10 cellular contexts compared by ENCODE assay signal in the genomic region with DNA sequence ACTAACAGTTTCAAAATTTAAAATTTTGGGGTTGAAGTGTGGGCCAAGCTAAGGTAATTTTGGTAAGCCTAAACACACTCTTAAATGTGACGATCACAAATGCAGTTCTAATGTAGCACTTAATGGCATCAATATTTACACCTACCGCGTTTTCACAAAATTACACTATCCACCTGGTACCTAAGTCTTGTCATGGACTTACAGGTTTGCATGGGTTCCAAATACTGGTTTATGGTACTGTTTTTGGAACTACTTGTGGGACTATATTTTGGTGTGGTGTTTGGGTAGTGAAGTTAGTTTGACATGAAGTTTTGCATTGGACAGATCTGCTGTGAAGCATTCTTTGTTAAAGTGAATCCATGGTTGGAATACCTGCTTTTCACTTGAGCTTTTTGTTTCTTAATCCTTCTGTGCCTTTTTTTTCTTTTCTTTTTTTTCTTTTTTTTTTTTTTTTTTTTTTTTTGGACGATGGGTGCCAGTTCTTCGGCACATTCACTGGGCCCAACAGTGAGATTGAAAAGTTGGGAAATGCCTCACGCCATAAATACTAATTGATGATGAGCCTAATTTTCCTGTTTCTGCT. TPM values are rescaled to one million over a fixed set of nuclear protein-coding genes. Genes with fewer than 3 reads are reported as not detected.
DNase-seq lines count a peak whose midpoint lies in the region; ATAC-seq, FAIRE-seq and TF ChIP-seq lines count a peak whose summit lies in the region.
"Had no signal": no experiment of that assay in that cellular context is flagged by ENCODE, and none has a peak within 500 bp of the region (broad histone marks: within the 10 kb centered on the region; RNA-seq: fewer than 3 reads in every experiment).

No MANE protein-coding gene starts in this region.

- peak overlapping the region; percentile 84 for H3K27ac Mint-ChIP-seq in activated naive CD8-positive, alpha-beta T cell treated with anti-CD3 and anti-CD28 coated beads, Interleukin-2, amount 10 ng/mL, durations not matched to agents 7 days and 5 days
- peak overlapping the region; percentile 27 for H3K27ac Mint-ChIP-seq in type B pancreatic cell

- peaks cover 2% of the 10 kb centered on the region for H3K9me1 ChIP-seq in keratinocyte (ENCODE audit: control insufficient read depth, extremely low read depth, insufficient read depth, low read length)

- TF ChIP-seq POLR2A in HepG2 (IDR thresholded peaks at IDR 0.05; ENCODE audit: insufficient read depth in 1 of 2, low read depth in 2 of 2, low read length in 2 of 2) (no peak), right lobe of liver (IDR thresholded peaks at IDR 0.05) (no peak)

- intact Hi-C loops in HepG2 (cut with micrococcal nuclease; ENCODE audit: unreplicated experiment): no loop called here
- intact Hi-C loops in right lobe of liver (cut with DNase I): no loop called here

- H3K9me3 Mint-ChIP-seq in activated naive CD8-positive, alpha-beta T cell treated with anti-CD3 and anti-CD28 coated beads, Interleukin-2, amount 10 ng/mL, durations not matched to agents 7 days and 5 days: no peaks in the 10 kb centered on the region
- H3K9me3 Mint-ChIP-seq in type B pancreatic cell: no peaks in the 10 kb centered on the region

- in situ Hi-C loops in HepG2 (cut with HindIII; ENCODE audit: extremely low pct_ligation_motif_present, low pct_unique_long_range_greater_than_20kb) (no loop called here), HAP-1 (cut with MboI; ENCODE audit: low sequenced_read_pairs) (loop anchor here (25.0 kb wide), 3 partner anchors 112 to 612 kb away; a partner anchor contains a TSS)

- H3K36me3 ChIP-seq in HepG2 (replicated peaks in 1 of 2; ENCODE audit: control insufficient read depth in 1 of 2, insufficient read depth in 2 of 2, low read length in 2 of 2) (peaks cover 39 to 90% of the 10 kb centered on the region in 2 experiments), right lobe of liver (peaks cover 10 to 90% (median 58%) of the 10 kb centered on the region in 4 donors), keratinocyte (ENCODE audit: control insufficient read depth in 2 of 2, extremely low read depth in 1 of 2, insufficient read depth in 2 of 2, low read length in 2 of 2) (peaks cover 29 to 72% of the 10 kb centered on the region in 2 experiments), HAP-1 (replicated peaks) (peaks cover 100% of the 10 kb centered on the region)

- 92% methylated on average over 6 of the region's 6 CpGs for WGBS in HepG2 (ENCODE audit: low lambda C conversion rate)
- WGBS in right lobe of liver (ENCODE audit: insufficient coverage, low coverage, low lambda C conversion rate, missing lambda C conversion rate): 73% methylated on average over 6 of the region's 6 CpGs

- H3K4me1 Mint-ChIP-seq in activated naive CD8-positive, alpha-beta T cell treated with anti-CD3 and anti-CD28 coated beads, Interleukin-2, amount 10 ng/mL, durations not matched to agents 7 days and 5 days: peaks cover 60% of the 10 kb centered on the region
- peaks cover 55% of the 10 kb centered on the region for H3K4me1 Mint-ChIP-seq in type B pancreatic cell (ENCODE audit: unreplicated experiment)

- no peak overlapping the region for H3K27ac ChIP-seq in HepG2 (ENCODE audit: extremely low read length, insufficient read depth, low read length)
- no peak overlapping the region for H3K27ac ChIP-seq in right lobe of liver
- no peak overlapping the region for H3K27ac ChIP-seq in keratinocyte (ENCODE audit: control insufficient read depth, insufficient read depth, low read length)

- dilution Hi-C loops in keratinocyte (cut with MboI; ENCODE audit: extremely low pct_ligation_motif_present, low sequenced_read_pairs): no loop called here

- CTCF ChIA-PET in HepG2 (lab: Yijun Ruan, JAX; ENCODE audit: low intra/inter-chr PET ratio, low total read pairs): no interaction called here

- no peak for FAIRE-seq in HepG2 (lab: Jason Lieb, UNC)
- FAIRE-seq in keratinocyte (lab: Jason Lieb, UNC): no peak
- FAIRE-seq: GM18507 had no signal

- H3K4me3 Mint-ChIP-seq in activated naive CD8-positive, alpha-beta T cell treated with anti-CD3 and anti-CD28 coated beads, Interleukin-2, amount 10 ng/mL, durations not matched to agents 7 days and 5 days: peak overlapping the region; percentile 97
- H3K4me3 Mint-ChIP-seq in type B pancreatic cell: peak overlapping the region; percentile 99

- H3K27me3 ChIP-seq in HepG2 (ENCODE audit: control insufficient read depth in 1 of 2, insufficient read depth in 2 of 2, low read length in 2 of 2) (no peaks in the 10 kb centered on the region; a peak in 1 of 5 replicates), right lobe of liver (no peaks in the 10 kb centered on the region), keratinocyte (ENCODE audit: control insufficient read depth, extremely low read depth, insufficient read depth, low read length) (no peaks in the 10 kb centered on the region), HAP-1 (ENCODE audit: low read depth) (no peaks in the 10 kb centered on the region)

- no peaks in the 10 kb centered on the region for H3K27me3 Mint-ChIP-seq in activated naive CD8-positive, alpha-beta T cell treated with anti-CD3 and anti-CD28 coated beads, Interleukin-2, amount 10 ng/mL, durations not matched to agents 7 days and 5 days
- H3K27me3 Mint-ChIP-seq in type B pancreatic cell: no peaks in the 10 kb centered on the region

- no peak for TF ChIP-seq RAD21 in HepG2 (CRISPR knock-in tag; IDR thresholded peaks at IDR 0.05)

- no peak for TF ChIP-seq EP300 in HepG2 (IDR thresholded peaks at IDR 0.05; ENCODE audit: low read depth in 2 of 2, low read length in 2 of 2)
- no peak for TF ChIP-seq EP300 in HepG2 (CRISPR knock-in tag; IDR thresholded peaks at IDR 0.05; ENCODE audit: borderline replicate concordance)

- no peak overlapping the region for H2AFZ ChIP-seq in HepG2 (ENCODE audit: low read length)
- no peak overlapping the region for H2AFZ ChIP-seq in keratinocyte (ENCODE audit: control insufficient read depth, low read length)

- H4K20me1 ChIP-seq in HepG2 (ENCODE audit: insufficient read depth, low read length) (peaks cover 100% of the 10 kb centered on the region), keratinocyte (ENCODE audit: control insufficient read depth, extremely low read depth, insufficient read depth, low read length) (peaks cover 77% of the 10 kb centered on the region)

- no peaks in the 10 kb centered on the region for H3K9me3 ChIP-seq in HepG2 (ENCODE audit: low read length)
- no peaks in the 10 kb centered on the region for H3K9me3 ChIP-seq in right lobe of liver
- H3K9me3 ChIP-seq in keratinocyte (ENCODE audit: control insufficient read depth, low read depth, low read length): no peaks in the 10 kb centered on the region
- no peaks in the 10 kb centered on the region for H3K9me3 ChIP-seq in HAP-1

- H3K4me2 ChIP-seq in HepG2 (ENCODE audit: low read depth, low read length) (peak overlapping the region; percentile 46; the same call in 1 of the 2 replicates), keratinocyte (ENCODE audit: control insufficient read depth, extremely low read depth, insufficient read depth, low read depth, low read length) (peak overlapping the region; percentile 97)

- POLR2A ChIA-PET in HepG2 (lab: Yijun Ruan, JAX): interaction anchor here (1.3 to 1.9 kb wide), 4 partner anchors 7 to 77 kb away, joined by 3 to 9 read pairs (median 6); a partner anchor contains a TSS
- POLR2A ChIA-PET in activated naive CD8-positive, alpha-beta T cell treated with anti-CD3 and anti-CD28 coated beads, Interleukin-2, amount 10 ng/mL, durations not matched to agents 7 days and 5 days (lab: Charles Lee): interaction anchor here (0.6 to 8.9 kb wide), 6 partner anchors 9 to 838 kb away, joined by 3 to 65 read pairs (median 4); a partner anchor contains a TSS

- no TSS peak for BruUV-seq in HepG2 (replicated peaks; lab: Mats Ljungman, UMichigan)

- H3K36me3 Mint-ChIP-seq in activated naive CD8-positive, alpha-beta T cell treated with anti-CD3 and anti-CD28 coated beads, Interleukin-2, amount 10 ng/mL, durations not matched to agents 7 days and 5 days: peaks cover 72% of the 10 kb centered on the region
- peaks cover 78% of the 10 kb centered on the region for H3K36me3 Mint-ChIP-seq in type B pancreatic cell

- peaks cover 91% of the 10 kb centered on the region for H3K4me1 ChIP-seq in HepG2 (ENCODE audit: insufficient read depth, low read length)
- H3K4me1 ChIP-seq in right lobe of liver: peaks cover 0 to 92% (median 34%) of the 10 kb centered on the region in 4 donors
- H3K4me1 ChIP-seq in keratinocyte (ENCODE audit: control insufficient read depth, extremely low read depth, insufficient read depth, low read length): peaks cover 52% of the 10 kb centered on the region
- peaks cover 22% of the 10 kb centered on the region for H3K4me1 ChIP-seq in HAP-1

- peaks cover 98% of the 10 kb centered on the region for H3K79me2 ChIP-seq in HepG2 (ENCODE audit: insufficient read depth, low read length)
- peaks cover 96% of the 10 kb centered on the region for H3K79me2 ChIP-seq in keratinocyte (ENCODE audit: control insufficient read depth, insufficient read depth, low read length)

- TF ChIP-seq CTCF in HepG2 (CRISPR knock-in tag; IDR thresholded peaks at IDR 0.05) (no peak), right lobe of liver (IDR thresholded peaks at IDR 0.05) (no peak), keratinocyte (optimal IDR thresholded peaks at IDR 0.05 in 1 of 3, IDR thresholded peaks at IDR 0.05 in 1 of 3, conservative IDR thresholded peaks at IDR 0.05 in 1 of 3; ENCODE audit: extremely low read depth in 1 of 3, insufficient read depth in 2 of 3, low read length in 3 of 3) (no peak), type B pancreatic cell (conservative IDR thresholded peaks at IDR 0.05) (no peak)

- DNase-seq in HepG2 (ENCODE audit: low spot score) (no peak), right lobe of liver (no peak), keratinocyte (ENCODE audit: low read depth, low spot score) (no peak), type B pancreatic cell (ENCODE audit: extremely low spot score, unreplicated experiment) (no peak), HAP-1 (ENCODE audit: low spot score in 2 of 2) (no peak), NCI-H748 (lab: John Stamatoyannopoulos, UW; ENCODE audit: unreplicated experiment) (no peak), hypothalamus (lab: John Stamatoyannopoulos, UW) (no peak)
- DNase-seq in activated naive CD8-positive, alpha-beta T cell treated with anti-CD3 and anti-CD28 coated beads, Interleukin-2, amount 10 ng/mL, durations not matched to agents 7 days and 5 days: no peak
- DNase-seq: GOT3 had no signal

- H3K4me3 ChIP-seq in HepG2 (replicated peaks in 1 of 3; ENCODE audit: insufficient read depth in 1 of 3, low read depth in 2 of 3, low read length in 3 of 3): no peak overlapping the region
- no peak overlapping the region for H3K4me3 ChIP-seq in right lobe of liver
- H3K4me3 ChIP-seq in keratinocyte (ENCODE audit: control insufficient read depth in 2 of 3, extremely low read depth in 1 of 3, insufficient read depth in 2 of 3, low read depth in 1 of 3, low read length in 3 of 3): no peak overlapping the region
- H3K4me3 ChIP-seq in HAP-1: no peak overlapping the region

- H3K9ac ChIP-seq in HepG2 (ENCODE audit: insufficient read depth, low read depth, low read length) (no peak overlapping the region), keratinocyte (ENCODE audit: control insufficient read depth, extremely low read depth, insufficient read depth, low read length) (no peak overlapping the region)

- ATAC-seq in HepG2 (no peak), right lobe of liver (no peak)
- no peak for ATAC-seq in activated naive CD8-positive, alpha-beta T cell treated with anti-CD3 and anti-CD28 coated beads, Interleukin-2, amount 10 ng/mL, durations not matched to agents 7 days and 5 days (ENCODE audit: low read depth)

RNA-seq across cellular contexts. Expression of a gene that starts 6.5 kb away (rescaled TPM):
- 684 and 1,115 TPM in 2 replicates for total RNA-seq in HepG2 (2016; rRNA removed; fragmentation: Illumina TruSeq; extraction: Trizol)
- 87.6 and 93.5 TPM in 2 replicates for total RNA-seq in HepG2 (2016; cell fraction: cytosol; rRNA removed; fragmentation: Illumina TruSeq; extraction: Trizol; ENCODE audit: low read depth)
- 702 and 1,085 TPM in 2 replicates for total RNA-seq in HepG2 (2016; cell fraction: insoluble cytoplasmic fraction; rRNA removed; fragmentation: Illumina TruSeq; extraction: Trizol)
- total RNA-seq in HepG2 (2016; cell fraction: membrane; rRNA removed; fragmentation: Illumina TruSeq; extraction: Trizol): 160 and 205 TPM in 2 replicates
- 332 and 341 TPM in 2 replicates for total RNA-seq in HepG2 (2016; cell fraction: nucleus; rRNA removed; fragmentation: Illumina TruSeq; extraction: Trizol)
- 149 and 206 TPM in 2 replicates for polyA plus RNA-seq in HepG2 (2011; rRNA removed)
- polyA plus RNA-seq in HepG2 (2011; cell fraction: cytosol; rRNA removed): 204 and 209 TPM in 2 replicates
- polyA plus RNA-seq in HepG2 (2011; cell fraction: nucleus; rRNA removed): 336 and 345 TPM in 2 replicates
- 161 and 268 TPM in 2 replicates for polyA plus RNA-seq in HepG2 (2012)
- polyA plus RNA-seq in HepG2 (2016; cell fraction: cytosol; fragmentation: Illumina TruSeq; extraction: Trizol; ENCODE audit: low read depth): 90.1 and 97.9 TPM in 2 replicates
- polyA plus RNA-seq in HepG2 (2016; cell fraction: insoluble cytoplasmic fraction; fragmentation: Illumina TruSeq; extraction: Trizol; ENCODE audit: low read depth): 1,067 and 1,144 TPM in 2 replicates
- 123 and 146 TPM in 2 replicates for polyA plus RNA-seq in HepG2 (2016; cell fraction: membrane; fragmentation: Illumina TruSeq; extraction: Trizol; ENCODE audit: low read depth)
- polyA plus RNA-seq in HepG2 (2016; cell fraction: nucleus; fragmentation: Illumina TruSeq; extraction: Trizol; ENCODE audit: insufficient read depth, low read depth): 510 and 537 TPM in 2 replicates
- 214 and 251 TPM in 2 replicates for polyA minus RNA-seq in HepG2 (2011; rRNA and poly(A)+ RNA removed; ENCODE audit: low replicate concordance)
- 55.8 and 58.4 TPM in 2 replicates for polyA minus RNA-seq in HepG2 (2011; cell fraction: cytosol; rRNA and poly(A)+ RNA removed)
- 453 and 553 TPM in 2 replicates for polyA minus RNA-seq in HepG2 (2011; cell fraction: nucleus; rRNA and poly(A)+ RNA removed)
- 100 to 1,000 TPM in 2 of 6 experiments, 10 to 100 TPM in 4; 36.8 to 103 (median 71.4) TPM for total RNA-seq in right lobe of liver
- total RNA-seq in activated naive CD8-positive, alpha-beta T cell treated with anti-CD3 and anti-CD28 coated beads, Interleukin-2, amount 10 ng/mL, durations not matched to agents 7 days and 5 days: 100 to 1,000 TPM; 389 to 396 TPM
- 194 to 481 TPM (median 398 TPM) in 3 replicates for polyA plus RNA-seq in keratinocyte
- 153 TPM for polyA plus RNA-seq in keratinocyte (2011; ENCODE audit: low read depth)
- polyA plus RNA-seq in keratinocyte (2011; cell fraction: cytosol; rRNA removed): 246 and 325 TPM in 2 replicates
- 255 and 329 TPM in 2 replicates for polyA plus RNA-seq in keratinocyte (2011; cell fraction: nucleus; rRNA removed)
- 149 and 383 TPM in 2 replicates for polyA plus RNA-seq in keratinocyte (2012; ENCODE audit: low replicate concordance)
- polyA minus RNA-seq in keratinocyte: 45.9 to 202 TPM (median 113 TPM) in 3 replicates
- 38.2 TPM for polyA minus RNA-seq in keratinocyte (2011; cell fraction: cytosol; rRNA and poly(A)+ RNA removed)
- polyA minus RNA-seq in keratinocyte (2011; cell fraction: nucleus; rRNA and poly(A)+ RNA removed): 63.2 and 99.1 TPM in 2 replicates
- total RNA-seq in type B pancreatic cell (ENCODE audit: low replicate concordance): 361 and 455 TPM in 2 replicates

RNA-seq across cellular contexts. Expression of a gene that starts 53.4 kb away (rescaled TPM):
- total RNA-seq in HepG2 (2016; rRNA removed; fragmentation: Illumina TruSeq; extraction: Trizol): 20.7 and 25.5 TPM in 2 replicates
- 3.6 and 4.8 TPM in 2 replicates for total RNA-seq in HepG2 (2016; cell fraction: cytosol; rRNA removed; fragmentation: Illumina TruSeq; extraction: Trizol; ENCODE audit: low read depth)
- 20.5 and 24.3 TPM in 2 replicates for total RNA-seq in HepG2 (2016; cell fraction: insoluble cytoplasmic fraction; rRNA removed; fragmentation: Illumina TruSeq; extraction: Trizol)
- 8.8 and 9.2 TPM in 2 replicates for total RNA-seq in HepG2 (2016; cell fraction: membrane; rRNA removed; fragmentation: Illumina TruSeq; extraction: Trizol)
- total RNA-seq in HepG2 (2016; cell fraction: nucleus; rRNA removed; fragmentation: Illumina TruSeq; extraction: Trizol): 16.9 and 18.3 TPM in 2 replicates
- 10.3 and 10.7 TPM in 2 replicates for polyA plus RNA-seq in HepG2 (2011; rRNA removed)
- polyA plus RNA-seq in HepG2 (2011; cell fraction: cytosol; rRNA removed): 5.2 and 7.9 TPM in 2 replicates
- polyA plus RNA-seq in HepG2 (2011; cell fraction: nucleus; rRNA removed): 17.4 and 18.6 TPM in 2 replicates
- 14.4 and 14.8 TPM in 2 replicates for polyA plus RNA-seq in HepG2 (2012)
- 1.2 and 1.3 TPM in 2 replicates for polyA plus RNA-seq in HepG2 (2016; cell fraction: cytosol; fragmentation: Illumina TruSeq; extraction: Trizol; ENCODE audit: low read depth)
- 21.9 and 22.8 TPM in 2 replicates for polyA plus RNA-seq in HepG2 (2016; cell fraction: insoluble cytoplasmic fraction; fragmentation: Illumina TruSeq; extraction: Trizol; ENCODE audit: low read depth)
- polyA plus RNA-seq in HepG2 (2016; cell fraction: membrane; fragmentation: Illumina TruSeq; extraction: Trizol; ENCODE audit: low read depth): 4.0 and 4.3 TPM in 2 replicates
- polyA plus RNA-seq in HepG2 (2016; cell fraction: nucleus; fragmentation: Illumina TruSeq; extraction: Trizol; ENCODE audit: insufficient read depth, low read depth): 34.7 and 34.8 TPM in 2 replicates
- polyA minus RNA-seq in HepG2 (2011; rRNA and poly(A)+ RNA removed; ENCODE audit: low replicate concordance): 3.9 and 12.3 TPM in 2 replicates
- polyA minus RNA-seq in HepG2 (2011; cell fraction: cytosol; rRNA and poly(A)+ RNA removed): 5.2 and 7.1 TPM in 2 replicates
- polyA minus RNA-seq in HepG2 (2011; cell fraction: nucleus; rRNA and poly(A)+ RNA removed): 11.6 and 14.5 TPM in 2 replicates
- total RNA-seq in right lobe of liver: 10 to 100 TPM; 12.5 to 19.2 (median 16.1) TPM
- total RNA-seq in activated naive CD8-positive, alpha-beta T cell treated with anti-CD3 and anti-CD28 coated beads, Interleukin-2, amount 10 ng/mL, durations not matched to agents 7 days and 5 days: 10 to 100 TPM; 86.5 to 95.3 TPM
- polyA plus RNA-seq in keratinocyte: 16.1 to 28.4 TPM (median 24.4 TPM) in 3 replicates
- 28.7 TPM for polyA plus RNA-seq in keratinocyte (2011; ENCODE audit: low read depth)
- 19.3 and 33.2 TPM in 2 replicates for polyA plus RNA-seq in keratinocyte (2011; cell fraction: cytosol; rRNA removed)
- 44.1 and 53.0 TPM in 2 replicates for polyA plus RNA-seq in keratinocyte (2011; cell fraction: nucleus; rRNA removed)
- 25.6 and 26.2 TPM in 2 replicates for polyA plus RNA-seq in keratinocyte (2012; ENCODE audit: low replicate concordance)
- 11.6 to 19.2 TPM (median 13.8 TPM) in 3 replicates for polyA minus RNA-seq in keratinocyte
- 9.2 TPM for polyA minus RNA-seq in keratinocyte (2011; cell fraction: cytosol; rRNA and poly(A)+ RNA removed)
- polyA minus RNA-seq in keratinocyte (2011; cell fraction: nucleus; rRNA and poly(A)+ RNA removed): 12.9 and 26.6 TPM in 2 replicates
- total RNA-seq in type B pancreatic cell (ENCODE audit: low replicate concordance): 50.1 and 64.9 TPM in 2 replicates
